Comparison of ENCODE assay signal across 1 cellular context in genomic region chr1:236175642-236176336, GRCh38.
TF ChIP-seq lines count a peak whose summit lies in the region.

No MANE protein-coding gene starts in this region.

TF ChIP-seq in H1, 55 proteins besides CTCF, POLR2A, EP300 and RAD21 (continued from another document):
- TF ChIP-seq, protein P1, sequence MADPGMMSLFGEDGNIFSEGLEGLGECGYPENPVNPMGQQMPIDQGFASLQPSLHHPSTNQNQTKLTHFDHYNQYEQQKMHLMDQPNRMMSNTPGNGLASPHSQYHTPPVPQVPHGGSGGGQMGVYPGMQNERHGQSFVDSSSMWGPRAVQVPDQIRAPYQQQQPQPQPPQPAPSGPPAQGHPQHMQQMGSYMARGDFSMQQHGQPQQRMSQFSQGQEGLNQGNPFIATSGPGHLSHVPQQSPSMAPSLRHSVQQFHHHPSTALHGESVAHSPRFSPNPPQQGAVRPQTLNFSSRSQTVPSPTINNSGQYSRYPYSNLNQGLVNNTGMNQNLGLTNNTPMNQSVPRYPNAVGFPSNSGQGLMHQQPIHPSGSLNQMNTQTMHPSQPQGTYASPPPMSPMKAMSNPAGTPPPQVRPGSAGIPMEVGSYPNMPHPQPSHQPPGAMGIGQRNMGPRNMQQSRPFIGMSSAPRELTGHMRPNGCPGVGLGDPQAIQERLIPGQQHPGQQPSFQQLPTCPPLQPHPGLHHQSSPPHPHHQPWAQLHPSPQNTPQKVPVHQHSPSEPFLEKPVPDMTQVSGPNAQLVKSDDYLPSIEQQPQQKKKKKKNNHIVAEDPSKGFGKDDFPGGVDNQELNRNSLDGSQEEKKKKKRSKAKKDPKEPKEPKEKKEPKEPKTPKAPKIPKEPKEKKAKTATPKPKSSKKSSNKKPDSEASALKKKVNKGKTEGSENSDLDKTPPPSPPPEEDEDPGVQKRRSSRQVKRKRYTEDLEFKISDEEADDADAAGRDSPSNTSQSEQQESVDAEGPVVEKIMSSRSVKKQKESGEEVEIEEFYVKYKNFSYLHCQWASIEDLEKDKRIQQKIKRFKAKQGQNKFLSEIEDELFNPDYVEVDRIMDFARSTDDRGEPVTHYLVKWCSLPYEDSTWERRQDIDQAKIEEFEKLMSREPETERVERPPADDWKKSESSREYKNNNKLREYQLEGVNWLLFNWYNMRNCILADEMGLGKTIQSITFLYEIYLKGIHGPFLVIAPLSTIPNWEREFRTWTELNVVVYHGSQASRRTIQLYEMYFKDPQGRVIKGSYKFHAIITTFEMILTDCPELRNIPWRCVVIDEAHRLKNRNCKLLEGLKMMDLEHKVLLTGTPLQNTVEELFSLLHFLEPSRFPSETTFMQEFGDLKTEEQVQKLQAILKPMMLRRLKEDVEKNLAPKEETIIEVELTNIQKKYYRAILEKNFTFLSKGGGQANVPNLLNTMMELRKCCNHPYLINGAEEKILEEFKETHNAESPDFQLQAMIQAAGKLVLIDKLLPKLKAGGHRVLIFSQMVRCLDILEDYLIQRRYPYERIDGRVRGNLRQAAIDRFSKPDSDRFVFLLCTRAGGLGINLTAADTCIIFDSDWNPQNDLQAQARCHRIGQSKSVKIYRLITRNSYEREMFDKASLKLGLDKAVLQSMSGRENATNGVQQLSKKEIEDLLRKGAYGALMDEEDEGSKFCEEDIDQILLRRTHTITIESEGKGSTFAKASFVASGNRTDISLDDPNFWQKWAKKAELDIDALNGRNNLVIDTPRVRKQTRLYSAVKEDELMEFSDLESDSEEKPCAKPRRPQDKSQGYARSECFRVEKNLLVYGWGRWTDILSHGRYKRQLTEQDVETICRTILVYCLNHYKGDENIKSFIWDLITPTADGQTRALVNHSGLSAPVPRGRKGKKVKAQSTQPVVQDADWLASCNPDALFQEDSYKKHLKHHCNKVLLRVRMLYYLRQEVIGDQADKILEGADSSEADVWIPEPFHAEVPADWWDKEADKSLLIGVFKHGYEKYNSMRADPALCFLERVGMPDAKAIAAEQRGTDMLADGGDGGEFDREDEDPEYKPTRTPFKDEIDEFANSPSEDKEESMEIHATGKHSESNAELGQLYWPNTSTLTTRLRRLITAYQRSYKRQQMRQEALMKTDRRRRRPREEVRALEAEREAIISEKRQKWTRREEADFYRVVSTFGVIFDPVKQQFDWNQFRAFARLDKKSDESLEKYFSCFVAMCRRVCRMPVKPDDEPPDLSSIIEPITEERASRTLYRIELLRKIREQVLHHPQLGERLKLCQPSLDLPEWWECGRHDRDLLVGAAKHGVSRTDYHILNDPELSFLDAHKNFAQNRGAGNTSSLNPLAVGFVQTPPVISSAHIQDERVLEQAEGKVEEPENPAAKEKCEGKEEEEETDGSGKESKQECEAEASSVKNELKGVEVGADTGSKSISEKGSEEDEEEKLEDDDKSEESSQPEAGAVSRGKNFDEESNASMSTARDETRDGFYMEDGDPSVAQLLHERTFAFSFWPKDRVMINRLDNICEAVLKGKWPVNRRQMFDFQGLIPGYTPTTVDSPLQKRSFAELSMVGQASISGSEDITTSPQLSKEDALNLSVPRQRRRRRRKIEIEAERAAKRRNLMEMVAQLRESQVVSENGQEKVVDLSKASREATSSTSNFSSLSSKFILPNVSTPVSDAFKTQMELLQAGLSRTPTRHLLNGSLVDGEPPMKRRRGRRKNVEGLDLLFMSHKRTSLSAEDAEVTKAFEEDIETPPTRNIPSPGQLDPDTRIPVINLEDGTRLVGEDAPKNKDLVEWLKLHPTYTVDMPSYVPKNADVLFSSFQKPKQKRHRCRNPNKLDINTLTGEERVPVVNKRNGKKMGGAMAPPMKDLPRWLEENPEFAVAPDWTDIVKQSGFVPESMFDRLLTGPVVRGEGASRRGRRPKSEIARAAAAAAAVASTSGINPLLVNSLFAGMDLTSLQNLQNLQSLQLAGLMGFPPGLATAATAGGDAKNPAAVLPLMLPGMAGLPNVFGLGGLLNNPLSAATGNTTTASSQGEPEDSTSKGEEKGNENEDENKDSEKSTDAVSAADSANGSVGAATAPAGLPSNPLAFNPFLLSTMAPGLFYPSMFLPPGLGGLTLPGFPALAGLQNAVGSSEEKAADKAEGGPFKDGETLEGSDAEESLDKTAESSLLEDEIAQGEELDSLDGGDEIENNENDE (IDR thresholded peaks at IDR 0.05; ENCODE audit: insufficient replicate concordance, low read length) = no peak
- TF ChIP-seq TBP (IDR thresholded peaks at IDR 0.05; ENCODE audit: low read depth, low read length) (no peak), SP4 (IDR thresholded peaks at IDR 0.05; ENCODE audit: low read length) (no peak), E2F6 (IDR thresholded peaks at IDR 0.05) (no peak)
